Comparison of ENCODE assay signal across 1 cellular context in the genomic region with DNA sequence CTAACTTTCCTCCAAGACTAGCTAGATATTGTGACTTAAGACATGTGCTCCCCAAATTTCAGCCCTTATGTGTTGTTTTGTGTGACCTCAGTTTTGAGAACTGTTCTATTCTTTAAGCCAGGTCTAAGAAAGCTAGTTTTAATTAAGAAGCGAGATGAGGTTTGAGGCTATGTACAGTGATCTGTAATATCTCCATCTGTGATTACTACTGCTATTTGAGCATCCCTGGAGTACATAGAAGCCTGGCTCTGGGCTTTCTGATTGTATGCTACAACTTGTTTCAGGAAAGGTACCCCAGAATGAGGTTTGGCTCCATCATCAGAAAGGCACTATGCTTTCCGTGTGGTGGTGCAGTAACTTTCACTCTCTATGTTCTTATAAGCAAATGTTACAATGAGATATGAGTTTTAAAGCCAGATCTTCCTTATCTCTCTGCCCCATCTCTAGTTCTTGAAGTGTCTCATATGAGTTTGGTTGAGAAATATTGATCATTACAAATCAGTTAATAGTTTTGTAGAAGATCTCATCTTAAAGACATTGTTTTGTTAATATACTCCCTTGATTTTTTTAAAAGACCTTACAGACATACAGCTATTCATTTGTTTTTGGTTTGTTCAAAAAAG.
TF ChIP-seq lines count a peak whose summit lies in the region.

No MANE protein-coding gene starts in this region.

TF ChIP-seq in SK-N-SH treated with all-trans-retinoic acid at 6 μM for 48 hours, 23 proteins besides CTCF, POLR2A, EP300 and RAD21:
- TF ChIP-seq ISL1 (CRISPR knock-in tag; IDR thresholded peaks at IDR 0.05) = no peak
- TF ChIP-seq PPARA (CRISPR knock-in tag; IDR thresholded peaks at IDR 0.05; ENCODE audit: borderline replicate concordance) = no peak
- TF ChIP-seq, protein P1, sequence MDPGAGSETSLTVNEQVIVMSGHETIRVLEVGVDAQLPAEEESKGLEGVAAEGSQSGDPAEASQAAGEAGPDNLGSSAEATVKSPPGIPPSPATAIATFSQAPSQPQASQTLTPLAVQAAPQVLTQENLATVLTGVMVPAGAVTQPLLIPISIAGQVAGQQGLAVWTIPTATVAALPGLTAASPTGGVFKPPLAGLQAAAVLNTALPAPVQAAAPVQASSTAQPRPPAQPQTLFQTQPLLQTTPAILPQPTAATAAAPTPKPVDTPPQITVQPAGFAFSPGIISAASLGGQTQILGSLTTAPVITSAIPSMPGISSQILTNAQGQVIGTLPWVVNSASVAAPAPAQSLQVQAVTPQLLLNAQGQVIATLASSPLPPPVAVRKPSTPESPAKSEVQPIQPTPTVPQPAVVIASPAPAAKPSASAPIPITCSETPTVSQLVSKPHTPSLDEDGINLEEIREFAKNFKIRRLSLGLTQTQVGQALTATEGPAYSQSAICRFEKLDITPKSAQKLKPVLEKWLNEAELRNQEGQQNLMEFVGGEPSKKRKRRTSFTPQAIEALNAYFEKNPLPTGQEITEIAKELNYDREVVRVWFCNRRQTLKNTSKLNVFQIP (CRISPR knock-in tag; IDR thresholded peaks at IDR 0.05; ENCODE audit: borderline replicate concordance, low read depth) = peak; percentile 9; the same call in 1 of the 2 replicates
- no peak for TF ChIP-seq BACH2 (CRISPR knock-in tag; IDR thresholded peaks at IDR 0.05; ENCODE audit: borderline replicate concordance)
- no peak for TF ChIP-seq ZFP30 (CRISPR knock-in tag; IDR thresholded peaks at IDR 0.05)
- TF ChIP-seq CSDC2 (CRISPR knock-in tag; IDR thresholded peaks at IDR 0.05) = no peak
- TF ChIP-seq ZFP3 (CRISPR knock-in tag; IDR thresholded peaks at IDR 0.05) = no peak
- TF ChIP-seq ZNF8 (CRISPR knock-in tag; IDR thresholded peaks at IDR 0.05) = peak; percentile 3; the same call in 1 of the 2 replicates
- no peak for TF ChIP-seq ARNTL (CRISPR knock-in tag; IDR thresholded peaks at IDR 0.05; ENCODE audit: borderline replicate concordance, low read depth)
- no peak for TF ChIP-seq RARB (CRISPR knock-in tag; IDR thresholded peaks at IDR 0.05)
- peak; percentile 66 for TF ChIP-seq ZC3H10 (CRISPR knock-in tag; IDR thresholded peaks at IDR 0.05)
- no peak for TF ChIP-seq SNAI2 (CRISPR knock-in tag; IDR thresholded peaks at IDR 0.05)
- no peak for TF ChIP-seq ZNF565 (CRISPR knock-in tag; conservative IDR thresholded peaks at IDR 0.05; ENCODE audit: low read depth)
- TF ChIP-seq TOX (CRISPR knock-in tag; IDR thresholded peaks at IDR 0.05; ENCODE audit: borderline replicate concordance) = no peak
- peak; percentile 96; the same call in 1 of the 2 replicates for TF ChIP-seq ESRRG (CRISPR knock-in tag; IDR thresholded peaks at IDR 0.05)
- TF ChIP-seq, protein P2, sequence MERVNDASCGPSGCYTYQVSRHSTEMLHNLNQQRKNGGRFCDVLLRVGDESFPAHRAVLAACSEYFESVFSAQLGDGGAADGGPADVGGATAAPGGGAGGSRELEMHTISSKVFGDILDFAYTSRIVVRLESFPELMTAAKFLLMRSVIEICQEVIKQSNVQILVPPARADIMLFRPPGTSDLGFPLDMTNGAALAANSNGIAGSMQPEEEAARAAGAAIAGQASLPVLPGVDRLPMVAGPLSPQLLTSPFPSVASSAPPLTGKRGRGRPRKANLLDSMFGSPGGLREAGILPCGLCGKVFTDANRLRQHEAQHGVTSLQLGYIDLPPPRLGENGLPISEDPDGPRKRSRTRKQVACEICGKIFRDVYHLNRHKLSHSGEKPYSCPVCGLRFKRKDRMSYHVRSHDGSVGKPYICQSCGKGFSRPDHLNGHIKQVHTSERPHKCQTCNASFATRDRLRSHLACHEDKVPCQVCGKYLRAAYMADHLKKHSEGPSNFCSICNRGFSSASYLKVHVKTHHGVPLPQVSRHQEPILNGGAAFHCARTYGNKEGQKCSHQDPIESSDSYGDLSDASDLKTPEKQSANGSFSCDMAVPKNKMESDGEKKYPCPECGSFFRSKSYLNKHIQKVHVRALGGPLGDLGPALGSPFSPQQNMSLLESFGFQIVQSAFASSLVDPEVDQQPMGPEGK (CRISPR knock-in tag; IDR thresholded peaks at IDR 0.05; ENCODE audit: borderline replicate concordance) = peak; percentile 90
- TF ChIP-seq, protein P3, sequence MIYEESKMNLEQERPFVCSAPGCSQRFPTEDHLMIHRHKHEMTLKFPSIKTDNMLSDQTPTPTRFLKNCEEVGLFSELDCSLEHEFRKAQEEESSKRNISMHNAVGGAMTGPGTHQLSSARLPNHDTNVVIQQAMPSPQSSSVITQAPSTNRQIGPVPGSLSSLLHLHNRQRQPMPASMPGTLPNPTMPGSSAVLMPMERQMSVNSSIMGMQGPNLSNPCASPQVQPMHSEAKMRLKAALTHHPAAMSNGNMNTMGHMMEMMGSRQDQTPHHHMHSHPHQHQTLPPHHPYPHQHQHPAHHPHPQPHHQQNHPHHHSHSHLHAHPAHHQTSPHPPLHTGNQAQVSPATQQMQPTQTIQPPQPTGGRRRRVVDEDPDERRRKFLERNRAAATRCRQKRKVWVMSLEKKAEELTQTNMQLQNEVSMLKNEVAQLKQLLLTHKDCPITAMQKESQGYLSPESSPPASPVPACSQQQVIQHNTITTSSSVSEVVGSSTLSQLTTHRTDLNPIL (CRISPR knock-in tag; IDR thresholded peaks at IDR 0.05; ENCODE audit: low read depth) = peak; percentile 86
- TF ChIP-seq TCF4 (CRISPR knock-in tag; IDR thresholded peaks at IDR 0.05; ENCODE audit: borderline replicate concordance) = peak; percentile 55; the same call in 1 of the 2 replicates
- TF ChIP-seq GLIS3 (CRISPR knock-in tag; IDR thresholded peaks at IDR 0.05) = peak; percentile 97
- TF ChIP-seq CSRNP3 (CRISPR knock-in tag; IDR thresholded peaks at IDR 0.05) = peak; percentile 80; the same call in 1 of the 2 replicates
- no peak for TF ChIP-seq OSR1 (CRISPR knock-in tag; IDR thresholded peaks at IDR 0.05)
- TF ChIP-seq, protein P4, sequence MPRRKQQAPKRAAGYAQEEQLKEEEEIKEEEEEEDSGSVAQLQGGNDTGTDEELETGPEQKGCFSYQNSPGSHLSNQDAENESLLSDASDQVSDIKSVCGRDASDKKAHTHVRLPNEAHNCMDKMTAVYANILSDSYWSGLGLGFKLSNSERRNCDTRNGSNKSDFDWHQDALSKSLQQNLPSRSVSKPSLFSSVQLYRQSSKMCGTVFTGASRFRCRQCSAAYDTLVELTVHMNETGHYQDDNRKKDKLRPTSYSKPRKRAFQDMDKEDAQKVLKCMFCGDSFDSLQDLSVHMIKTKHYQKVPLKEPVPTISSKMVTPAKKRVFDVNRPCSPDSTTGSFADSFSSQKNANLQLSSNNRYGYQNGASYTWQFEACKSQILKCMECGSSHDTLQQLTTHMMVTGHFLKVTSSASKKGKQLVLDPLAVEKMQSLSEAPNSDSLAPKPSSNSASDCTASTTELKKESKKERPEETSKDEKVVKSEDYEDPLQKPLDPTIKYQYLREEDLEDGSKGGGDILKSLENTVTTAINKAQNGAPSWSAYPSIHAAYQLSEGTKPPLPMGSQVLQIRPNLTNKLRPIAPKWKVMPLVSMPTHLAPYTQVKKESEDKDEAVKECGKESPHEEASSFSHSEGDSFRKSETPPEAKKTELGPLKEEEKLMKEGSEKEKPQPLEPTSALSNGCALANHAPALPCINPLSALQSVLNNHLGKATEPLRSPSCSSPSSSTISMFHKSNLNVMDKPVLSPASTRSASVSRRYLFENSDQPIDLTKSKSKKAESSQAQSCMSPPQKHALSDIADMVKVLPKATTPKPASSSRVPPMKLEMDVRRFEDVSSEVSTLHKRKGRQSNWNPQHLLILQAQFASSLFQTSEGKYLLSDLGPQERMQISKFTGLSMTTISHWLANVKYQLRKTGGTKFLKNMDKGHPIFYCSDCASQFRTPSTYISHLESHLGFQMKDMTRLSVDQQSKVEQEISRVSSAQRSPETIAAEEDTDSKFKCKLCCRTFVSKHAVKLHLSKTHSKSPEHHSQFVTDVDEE (CRISPR knock-in tag; IDR thresholded peaks at IDR 0.05) = no peak
- no peak; the same call in none of the 2 replicates for TF ChIP-seq ZNF70 (CRISPR knock-in tag; IDR thresholded peaks at IDR 0.05)
